In genomic region chr4:108170729-108171540, GRCh38 we compare ENCODE assay signal across 12 cellular contexts. TPM values are rescaled to one million over a fixed set of nuclear protein-coding genes. Genes with fewer than 3 reads are reported as not detected.
A peak's percentile ranks its signal among the peaks of the same experiment; 100 is the strongest.
DNase-seq lines count a peak whose midpoint lies in the region; TF ChIP-seq lines count a peak whose summit lies in the region.
"Had no signal": no experiment of that assay in that cellular context is flagged by ENCODE, and none has a peak within 500 bp of the region (broad histone marks: within the 10 kb centered on the region; RNA-seq: fewer than 3 reads in every experiment).

No MANE protein-coding gene starts in this region.

- no peaks in the 10 kb centered on the region for H3K9me3 ChIP-seq in BLaER1 treated with 17β-estradiol and CSF1 and Interleukin-3, amounts not matched to agents 10 nM and 100 nM (replicated peaks in 1 of 11)
- no peaks in the 10 kb centered on the region for H3K9me3 ChIP-seq in adipocyte (ENCODE audit: control insufficient read depth, low read length)
- no peaks in the 10 kb centered on the region for H3K9me3 ChIP-seq in tibial artery
- H3K9me3 ChIP-seq: mucosa of descending colon, upper lobe of right lung had no signal

- H4K20me1 ChIP-seq in BLaER1 treated with 17β-estradiol and CSF1 and Interleukin-3, amounts not matched to agents 10 nM and 100 nM: peaks cover 0 to 60% (median 23%) of the 10 kb centered on the region in 11 experiments; a peak in 14 of 22 replicates

- peaks cover 14 to 65% (median 44%) of the 10 kb centered on the region in 10 experiments; a peak in 19 of 20 replicates for H3K4me1 ChIP-seq in BLaER1 treated with 17β-estradiol and CSF1 and Interleukin-3, amounts not matched to agents 10 nM and 100 nM
- H3K4me1 ChIP-seq in adipocyte (ENCODE audit: control insufficient read depth, insufficient read depth, low read length): peaks cover 6% of the 10 kb centered on the region
- H3K4me1 ChIP-seq in tibial artery: peaks cover 0 to 53% (median 41%) of the 10 kb centered on the region in 4 donors

- peaks cover 0 to 7% (median 0%) of the 10 kb centered on the region in 11 experiments; a peak in 3 of 22 replicates for H3K36me3 ChIP-seq in BLaER1 treated with 17β-estradiol and CSF1 and Interleukin-3, amounts not matched to agents 10 nM and 100 nM
- no peaks in the 10 kb centered on the region for H3K36me3 ChIP-seq in adipocyte (ENCODE audit: control insufficient read depth, insufficient read depth, low read length, severe bottlenecking)
- H3K36me3 ChIP-seq in tibial artery: no peaks in the 10 kb centered on the region
- H3K36me3 ChIP-seq: upper lobe of right lung had no signal

- peak; percentile 23 for DNase-seq in HEK293T (ENCODE audit: extremely low spot score)
- DNase-seq in adipocyte (ENCODE audit: low read depth): peak; percentile 12
- DNase-seq in left kidney (ENCODE audit: low read depth, low spot score): peak; percentile 41
- DNase-seq in DMS53 (lab: John Stamatoyannopoulos, UW): no peak
- no peak for DNase-seq in G401 (ENCODE audit: low spot score)
- DNase-seq in stimulated activated CD4-positive, alpha-beta T cell treated with anti-CD3 and anti-CD28 coated beads, Interleukin-12 subunit alpha, Interleukin-12 subunit beta, amount 100 ng/mL, for 4 hours: no peak
- DNase-seq in tibial artery: no peak
- DNase-seq: amniotic stem cell, IMR-90, upper lobe of right lung had no signal

- in situ Hi-C loops in G401 (cut with HindIII; ENCODE audit: low sequenced_read_pairs): no loop called here

- H3K27ac ChIP-seq in BLaER1 treated with 17β-estradiol and CSF1 and Interleukin-3, amounts not matched to agents 10 nM and 100 nM: peak overlapping the region in 9 of 11 experiments; percentile 82 to 93 (median 90); a peak in 19 of 22 replicates
- no peak overlapping the region for H3K27ac ChIP-seq in tibial artery
- H3K27ac ChIP-seq: upper lobe of right lung had no signal

- intact Hi-C loops in tibial artery (cut with DNase I; ENCODE audit: low total_unique reads): no loop called here

- H3K4me3 ChIP-seq in BLaER1 treated with 17β-estradiol and CSF1 and Interleukin-3, amounts not matched to agents 10 nM and 100 nM: peak overlapping the region; percentile 57 to 89 (median 76)
- H3K4me3 ChIP-seq in adipocyte (ENCODE audit: low read length): no peak overlapping the region
- no peak overlapping the region for H3K4me3 ChIP-seq in tibial artery
- H3K4me3 ChIP-seq: mucosa of descending colon had no signal

- POLR2A ChIA-PET in HEK293T (lab: Yijun Ruan, JAX): no interaction called here

- H3K27me3 ChIP-seq in BLaER1 treated with 17β-estradiol and CSF1 and Interleukin-3, amounts not matched to agents 10 nM and 100 nM: peaks cover 86 to 95% (median 92%) of the 10 kb centered on the region in 11 experiments
- H3K27me3 ChIP-seq in adipocyte (replicated peaks; ENCODE audit: control insufficient read depth, insufficient read depth, low read length): peaks cover 68% of the 10 kb centered on the region
- H3K27me3 ChIP-seq in tibial artery: peaks cover 0 to 87% of the 10 kb centered on the region in 2 donors

- H3K9ac ChIP-seq in BLaER1 treated with 17β-estradiol and CSF1 and Interleukin-3, amounts not matched to agents 10 nM and 100 nM: peak overlapping the region; percentile 73 to 91 (median 86); a peak in 21 of 22 replicates
- no peak overlapping the region for H3K9ac ChIP-seq in adipocyte (ENCODE audit: low read length)

- no peak for TF ChIP-seq CTCF in tibial artery (IDR thresholded peaks at IDR 0.05)

- peak overlapping the region; percentile 82 to 98 (median 93) for H3K4me2 ChIP-seq in BLaER1 treated with 17β-estradiol and CSF1 and Interleukin-3, amounts not matched to agents 10 nM and 100 nM

- CTCF ChIA-PET in HEK293T (lab: Yijun Ruan, JAX): interaction anchor here (0.7 kb wide), 1 partner anchor 295 kb away, joined by 3 read pairs; no protein-coding TSS in a partner anchor

TF ChIP-seq in HEK293T, 16 proteins besides CTCF, POLR2A, EP300 and RAD21:
- no peak for TF ChIP-seq LEF1 (IDR thresholded peaks at IDR 0.05; ENCODE audit: borderline replicate concordance)
- TF ChIP-seq CTBP1 (IDR thresholded peaks at IDR 0.05; ENCODE audit: borderline replicate concordance): peak; percentile 50
TF ChIP-seq in HEK293T: peak in this region for 1.

RNA-seq across cellular contexts. Expression of gene LEF1, which starts 2.2 kb away (rescaled TPM):
- not detected in 2 replicates for total RNA-seq in G401 (2014; rRNA removed; shearing (Covaris generic))

Comparison
In these comparisons a context has a peak if more than half of its experiments do, and no peak if none do; other contexts are left out.
1. H3K27ac ChIP-seq: peak in BLaER1 treated with 17β-estradiol and CSF1 and Interleukin-3, amounts not matched to agents 10 nM and 100 nM (9 of 11); none in tibial artery (0 of 2).
2. H3K4me3 ChIP-seq: peak in BLaER1 treated with 17β-estradiol and CSF1 and Interleukin-3, amounts not matched to agents 10 nM and 100 nM (10 of 10); none in adipocyte (single experiment) and tibial artery (0 of 2).
3. DNase-seq: peak in HEK293T (single experiment), adipocyte (single experiment) and left kidney (single experiment); none in DMS53 (single experiment), G401 (single experiment), stimulated activated CD4-positive, alpha-beta T cell treated with anti-CD3 and anti-CD28 coated beads, Interleukin-12 subunit alpha, Interleukin-12 subunit beta, amount 100 ng/mL, for 4 hours (single experiment) and tibial artery (0 of 2).